In the genomic region with DNA sequence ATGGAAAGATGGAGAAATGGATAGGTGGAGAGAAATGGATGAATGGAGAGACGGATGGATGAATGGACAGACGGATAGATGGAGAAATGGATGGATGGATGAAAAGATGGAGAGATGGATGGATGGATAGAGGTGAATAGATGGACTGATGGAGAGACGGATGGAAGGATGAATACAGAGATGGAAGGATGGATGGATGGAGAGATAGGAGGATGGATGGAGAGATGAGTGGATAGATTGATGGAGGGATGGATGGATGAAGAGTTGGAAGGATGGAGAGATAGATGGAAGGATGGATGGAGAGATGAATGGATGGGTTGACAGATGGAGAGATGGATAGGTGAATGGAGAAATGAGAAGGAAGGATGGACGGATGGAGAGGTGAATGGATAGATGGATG, we compare ENCODE assay signal across 16 cellular contexts.
DNase-seq lines count a peak whose midpoint lies in the region; ATAC-seq, FAIRE-seq and TF ChIP-seq lines count a peak whose summit lies in the region.
"Had no signal": no experiment of that assay in that cellular context is flagged by ENCODE, and none has a peak within 500 bp of the region (broad histone marks: within the 10 kb centered on the region; RNA-seq: fewer than 3 reads in every experiment).

No MANE protein-coding gene starts in this region.

- no peak overlapping the region for H3K4me3 ChIP-seq in K562
- no peak overlapping the region for H3K4me3 ChIP-seq in vagina
- H3K4me3 ChIP-seq: BLaER1, GM12878, GM23248 had no signal

- FAIRE-seq in K562 (lab: Jason Lieb, UNC): no peak
- FAIRE-seq: GM12878, H54 had no signal

- BruUV-seq in K562 (replicated peaks; lab: Mats Ljungman, UMichigan): no TSS peak

- H3K9ac ChIP-seq in K562 (ENCODE audit: insufficient read depth in 1 of 2, low read depth in 2 of 2, low read length in 2 of 2): no peak overlapping the region
- H3K9ac ChIP-seq: BLaER1, GM23248 had no signal

- 49% methylated on average over 4 of the region's 4 CpGs for WGBS in K562 (ENCODE audit: insufficient coverage, low coverage, missing lambda C conversion rate)

- H3K27ac Mint-ChIP-seq in activated CD8-positive, alpha-beta T cell treated with anti-CD3 and anti-CD28 coated beads for 36 hours: no peak overlapping the region
- H3K27ac Mint-ChIP-seq in activated CD8-positive, alpha-beta T cell treated with anti-CD3 and anti-CD28 coated beads, Interleukin-2, amount 10 ng/mL, durations not matched to agents 7 days and 5 days: no peak overlapping the region
- H3K27ac Mint-ChIP-seq in endothelial cell (ENCODE audit: unreplicated experiment): no peak overlapping the region
- H3K27ac Mint-ChIP-seq: CD4-positive, CD25-positive, alpha-beta regulatory T cell had no signal

- H2AFZ ChIP-seq in K562 (ENCODE audit: low read depth, low read length): no peak overlapping the region
- H2AFZ ChIP-seq: GM23248 had no signal

- H3K27me3 Mint-ChIP-seq in activated CD8-positive, alpha-beta T cell treated with anti-CD3 and anti-CD28 coated beads for 36 hours: no peaks in the 10 kb centered on the region
- no peaks in the 10 kb centered on the region for H3K27me3 Mint-ChIP-seq in activated CD8-positive, alpha-beta T cell treated with anti-CD3 and anti-CD28 coated beads, Interleukin-2, amount 10 ng/mL, durations not matched to agents 7 days and 5 days (ENCODE audit: low read depth)
- H3K27me3 Mint-ChIP-seq in endothelial cell (ENCODE audit: unreplicated experiment): peaks cover 13% of the 10 kb centered on the region
- H3K27me3 Mint-ChIP-seq: CD4-positive, CD25-positive, alpha-beta regulatory T cell had no signal

- no peak for TF ChIP-seq POLR2A in K562 (conservative IDR thresholded peaks at IDR 0.05)
- TF ChIP-seq POLR2A in vagina (IDR thresholded peaks at IDR 0.05): no peak

- H3K36me3 Mint-ChIP-seq in activated CD8-positive, alpha-beta T cell treated with anti-CD3 and anti-CD28 coated beads for 36 hours (ENCODE audit: low read depth): no peaks in the 10 kb centered on the region
- H3K36me3 Mint-ChIP-seq in activated CD8-positive, alpha-beta T cell treated with anti-CD3 and anti-CD28 coated beads, Interleukin-2, amount 10 ng/mL, durations not matched to agents 7 days and 5 days (ENCODE audit: low read depth): no peaks in the 10 kb centered on the region
- H3K36me3 Mint-ChIP-seq in endothelial cell (ENCODE audit: low read depth, unreplicated experiment): no peaks in the 10 kb centered on the region
- H3K36me3 Mint-ChIP-seq: CD4-positive, CD25-positive, alpha-beta regulatory T cell had no signal

- H3K9me3 ChIP-seq in K562 (replicated peaks; ENCODE audit: control insufficient read depth, insufficient read depth, low read depth, low read length) (no peaks in the 10 kb centered on the region), vagina (no peaks in the 10 kb centered on the region)
- H3K9me3 ChIP-seq: BLaER1 had no signal

- no peak for DNase-seq in activated CD8-positive, alpha-beta T cell treated with anti-CD3 and anti-CD28 coated beads for 36 hours
- DNase-seq in activated CD8-positive, alpha-beta T cell treated with anti-CD3 and anti-CD28 coated beads, Interleukin-2, amount 10 ng/mL, durations not matched to agents 7 days and 5 days: no peak
- DNase-seq in K562 (ENCODE audit: extremely low read depth in 1 of 4, low spot score in 3 of 4) (no peak), endothelial cell (ENCODE audit: low spot score) (no peak), vagina (ENCODE audit: extremely low spot score in 2 of 2) (no peak)
- DNase-seq: CD4-positive, CD25-positive, alpha-beta regulatory T cell; DMS79; GM23248 had no signal

- TF ChIP-seq EP300 in K562 (IDR thresholded peaks at IDR 0.05; ENCODE audit: low read length): no peak

- TF ChIP-seq CTCF in activated CD8-positive, alpha-beta T cell treated with anti-CD3 and anti-CD28 coated beads for 36 hours (IDR thresholded peaks at IDR 0.05): peak; percentile 47
- no peak for TF ChIP-seq CTCF in K562 (IDR thresholded peaks at IDR 0.05 in 2 of 3, conservative IDR thresholded peaks at IDR 0.05 in 1 of 3; ENCODE audit: insufficient read depth in 2 of 3, low read depth in 1 of 3, low read length in 3 of 3)
- no peak for TF ChIP-seq CTCF in endothelial cell (IDR thresholded peaks at IDR 0.05; ENCODE audit: unreplicated experiment)
- TF ChIP-seq CTCF in vagina (IDR thresholded peaks at IDR 0.05): no peak

- intact Hi-C loops in activated CD8-positive, alpha-beta T cell treated with anti-CD3 and anti-CD28 coated beads for 36 hours (cut with micrococcal nuclease): no loop called here
- intact Hi-C loops in K562 (cut with micrococcal nuclease) (loop anchor here (10.0 kb wide), 1 partner anchor 95 kb away; no protein-coding TSS in a partner anchor), vagina (cut with DNase I) (no loop called here)

- ATAC-seq in activated CD8-positive, alpha-beta T cell treated with anti-CD3 and anti-CD28 coated beads for 36 hours: no peak
- no peak for ATAC-seq in activated CD8-positive, alpha-beta T cell treated with anti-CD3 and anti-CD28 coated beads, Interleukin-2, amount 10 ng/mL, durations not matched to agents 7 days and 5 days
- ATAC-seq in K562 (no peak), GM21360 (IDR thresholded peaks at IDR 0.05; ENCODE audit: unreplicated experiment) (no peak), GM21737 (IDR thresholded peaks at IDR 0.05; ENCODE audit: unreplicated experiment) (no peak)
- ATAC-seq: GM12878, HCT116 had no signal

- H3K27ac ChIP-seq in K562 (ENCODE audit: extremely low read depth, low read depth, low read length): no peak overlapping the region
- H3K27ac ChIP-seq in temporal lobe (ENCODE audit: low read depth, low read length): peak overlapping the region; percentile 97
- H3K27ac ChIP-seq in vagina: no peak overlapping the region
- H3K27ac ChIP-seq: 22Rv1, BLaER1, GM23248 had no signal

- peaks cover 3 to 24% of the 10 kb centered on the region in 2 experiments; a peak in 3 of 5 replicates for H3K4me1 ChIP-seq in K562 (replicated peaks in 1 of 2; ENCODE audit: control insufficient read depth in 2 of 2, insufficient read depth in 2 of 2, low read length in 2 of 2)
- peaks cover 29% of the 10 kb centered on the region for H3K4me1 ChIP-seq in vagina

- H3K79me2 ChIP-seq in K562 (ENCODE audit: control insufficient read depth, insufficient read depth, low read length): no peaks in the 10 kb centered on the region

- H3K4me2 ChIP-seq in K562 (ENCODE audit: insufficient read depth, low read length): no peak overlapping the region
- H3K4me2 ChIP-seq: BLaER1 had no signal

- peaks cover 69% of the 10 kb centered on the region for H4K20me1 ChIP-seq in K562 (replicated peaks; ENCODE audit: control insufficient read depth, insufficient read depth, low read length)

- POLR2A ChIA-PET in activated CD8-positive, alpha-beta T cell treated with anti-CD3 and anti-CD28 coated beads for 36 hours (lab: Charles Lee): no interaction called here
- POLR2A ChIA-PET in activated CD8-positive, alpha-beta T cell treated with anti-CD3 and anti-CD28 coated beads, Interleukin-2, amount 10 ng/mL, durations not matched to agents 7 days and 5 days (lab: Charles Lee): no interaction called here
- POLR2A ChIA-PET in K562 (lab: Yijun Ruan, JAX): no interaction called here

- H3K36me3 ChIP-seq in K562 (ENCODE audit: control insufficient read depth, insufficient read depth, low read length) (no peaks in the 10 kb centered on the region), vagina (no peaks in the 10 kb centered on the region)

- H3K4me1 Mint-ChIP-seq in activated CD8-positive, alpha-beta T cell treated with anti-CD3 and anti-CD28 coated beads for 36 hours (ENCODE audit: low read depth): no peaks in the 10 kb centered on the region
- H3K4me1 Mint-ChIP-seq in activated CD8-positive, alpha-beta T cell treated with anti-CD3 and anti-CD28 coated beads, Interleukin-2, amount 10 ng/mL, durations not matched to agents 7 days and 5 days (ENCODE audit: low read depth): no peaks in the 10 kb centered on the region
- H3K4me1 Mint-ChIP-seq in endothelial cell (ENCODE audit: unreplicated experiment): peaks cover 11% of the 10 kb centered on the region

- TF ChIP-seq RAD21 in K562 (CRISPR knock-in tag; conservative IDR thresholded peaks at IDR 0.05 in 1 of 2, IDR thresholded peaks at IDR 0.05 in 1 of 2): no peak

- no peak overlapping the region for H3K4me3 Mint-ChIP-seq in activated CD8-positive, alpha-beta T cell treated with anti-CD3 and anti-CD28 coated beads for 36 hours
- no peak overlapping the region for H3K4me3 Mint-ChIP-seq in activated CD8-positive, alpha-beta T cell treated with anti-CD3 and anti-CD28 coated beads, Interleukin-2, amount 10 ng/mL, durations not matched to agents 7 days and 5 days
- H3K4me3 Mint-ChIP-seq in endothelial cell (ENCODE audit: unreplicated experiment): peak overlapping the region; percentile 11
- H3K4me3 Mint-ChIP-seq: CD4-positive, CD25-positive, alpha-beta regulatory T cell had no signal

- no peaks in the 10 kb centered on the region for H3K9me3 Mint-ChIP-seq in activated CD8-positive, alpha-beta T cell treated with anti-CD3 and anti-CD28 coated beads for 36 hours
- no peaks in the 10 kb centered on the region for H3K9me3 Mint-ChIP-seq in activated CD8-positive, alpha-beta T cell treated with anti-CD3 and anti-CD28 coated beads, Interleukin-2, amount 10 ng/mL, durations not matched to agents 7 days and 5 days (ENCODE audit: insufficient read depth)
- H3K9me3 Mint-ChIP-seq in endothelial cell (ENCODE audit: unreplicated experiment): no peaks in the 10 kb centered on the region

- CTCF ChIA-PET in activated CD8-positive, alpha-beta T cell treated with anti-CD3 and anti-CD28 coated beads for 36 hours (lab: Charles Lee): no interaction called here
- CTCF ChIA-PET in activated CD8-positive, alpha-beta T cell treated with anti-CD3 and anti-CD28 coated beads, Interleukin-2, amount 10 ng/mL, durations not matched to agents 7 days and 5 days (lab: Charles Lee): no interaction called here
- CTCF ChIA-PET in K562 (lab: Yijun Ruan, JAX; ENCODE audit: low intra/inter-chr PET ratio): no interaction called here

- peaks cover 8% of the 10 kb centered on the region for H3K9me1 ChIP-seq in K562 (ENCODE audit: control insufficient read depth, insufficient read depth, low read length)

- in situ Hi-C loops in K562 (cut with MboI): no loop called here

- H3K27me3 ChIP-seq in K562 (ENCODE audit: control insufficient read depth in 2 of 2, insufficient read depth in 2 of 2, low read length in 2 of 2) (no peaks in the 10 kb centered on the region), vagina (no peaks in the 10 kb centered on the region)
- H3K27me3 ChIP-seq: BLaER1 had no signal

TF ChIP-seq in K562, 482 proteins besides CTCF, POLR2A, EP300 and RAD21 (continues in another document):
- TF ChIP-seq HDAC1 (IDR thresholded peaks at IDR 0.05) (peak in 1 of 2 experiments; percentile 39; a peak in 1 of 4 replicates), BACH1 (tag; IDR thresholded peaks at IDR 0.05) (no peak), CCAR2 (IDR thresholded peaks at IDR 0.05; ENCODE audit: low read depth, low read length) (no peak), SAP30 (IDR thresholded peaks at IDR 0.05; ENCODE audit: borderline replicate concordance, insufficient read depth, low read depth, low read length, poor library complexity, severe bottlenecking) (no peak), FUS (optimal IDR thresholded peaks at IDR 0.05; ENCODE audit: low read depth, low read length) (no peak), SMAD3 (CRISPR knock-in tag; conservative IDR thresholded peaks at IDR 0.05) (no peak)
